8 cellular contexts compared by ENCODE assay signal in genomic region chr14:37594238-37594915, GRCh38. TPM values are rescaled to one million over a fixed set of nuclear protein-coding genes. Genes with fewer than 3 reads are reported as not detected.
DNase-seq lines count a peak whose midpoint lies in the region; ATAC-seq and TF ChIP-seq lines count a peak whose summit lies in the region.

No MANE protein-coding gene starts in this region.

- peak overlapping the region; percentile 52 for H3K4me2 ChIP-seq in SK-N-SH

- peak overlapping the region; percentile 26 to 57; a peak in 2 of 4 replicates for H3K4me3 ChIP-seq in SK-N-SH (ENCODE audit: low read depth in 2 of 2, low read length in 1 of 2)
- peak overlapping the region; percentile 35 for H3K4me3 ChIP-seq in ectodermal cell (ENCODE audit: insufficient read depth, low read depth, low read length)

- no peaks in the 10 kb centered on the region for H3K9me2 ChIP-seq in SK-N-SH

- ATAC-seq in HG02884 (IDR thresholded peaks at IDR 0.05; ENCODE audit: unreplicated experiment), result no peak

- TF ChIP-seq CTCF in SK-N-SH (IDR thresholded peaks at IDR 0.05) (peak; percentile 70), type B pancreatic cell (conservative IDR thresholded peaks at IDR 0.05) (peak; percentile 95)

- no peak overlapping the region for H3K9ac ChIP-seq in SK-N-SH

- H3K36me3 ChIP-seq in SK-N-SH (replicated peaks in 1 of 2; ENCODE audit: control insufficient read depth in 1 of 2, insufficient read depth in 2 of 2, low read length in 1 of 2), result no peaks in the 10 kb centered on the region
- no peaks in the 10 kb centered on the region for H3K36me3 ChIP-seq in ectodermal cell (ENCODE audit: control insufficient read depth, insufficient read depth, low read length)

- H3K4me3 Mint-ChIP-seq in type B pancreatic cell, result peak overlapping the region; percentile 91

- no peak for TF ChIP-seq EP300 in SK-N-SH (IDR thresholded peaks at IDR 0.05; ENCODE audit: borderline replicate concordance in 1 of 2, low read depth in 1 of 2, low read length in 1 of 2)

- H3K27me3 ChIP-seq in SK-N-SH (ENCODE audit: insufficient read depth), result peaks cover 28% of the 10 kb centered on the region
- H3K27me3 ChIP-seq in ectodermal cell (ENCODE audit: control insufficient read depth, insufficient read depth, low read length, poor library complexity, severe bottlenecking), result peaks cover 100% of the 10 kb centered on the region

- POLR2A ChIA-PET in SK-N-SH (lab: Yijun Ruan, JAX), result no interaction called here

- H2AFZ ChIP-seq in SK-N-SH (ENCODE audit: low read depth), result no peak overlapping the region

- CTCF ChIA-PET in SK-N-SH (lab: Yijun Ruan, JAX), result interaction anchor here (1.1 kb wide), 1 partner anchor 11 kb away, joined by 6 read pairs; no protein-coding TSS in a partner anchor

- peaks cover 85% of the 10 kb centered on the region for H3K27me3 Mint-ChIP-seq in type B pancreatic cell

- WGBS in SK-N-SH (ENCODE audit: low lambda C conversion rate), result 0% methylated on average over 10 of the region's 54 CpGs
- WGBS in ectodermal cell, 2 experiments, result 0 to 1% methylated on average over 54 of the region's 54 CpGs

- peaks cover 13% of the 10 kb centered on the region for H3K36me3 Mint-ChIP-seq in type B pancreatic cell

- DNase-seq in A172 (ENCODE audit: low spot score) (peak; percentile 58), GM03348 (ENCODE audit: low spot score) (peak; percentile 82), NCI-H1436 treated with DMSO at 0.1 percent for 48 hours (lab: John Stamatoyannopoulos, UW) (peak; percentile 31), SK-N-SH (peak; percentile 53), midbrain (lab: John Stamatoyannopoulos, UW) (peak; percentile 30), type B pancreatic cell (ENCODE audit: extremely low spot score, unreplicated experiment) (no peak)

- H3K27ac ChIP-seq in SK-N-SH (ENCODE audit: low read depth in 2 of 2, low read length in 1 of 2) (no peak overlapping the region), ectodermal cell (ENCODE audit: insufficient read depth, low read depth, low read length, poor library complexity, severe bottlenecking) (no peak overlapping the region)

- peak overlapping the region; percentile 93 for H3K27ac Mint-ChIP-seq in type B pancreatic cell

- H3K79me2 ChIP-seq in SK-N-SH (ENCODE audit: insufficient read depth), result no peaks in the 10 kb centered on the region

- no peaks in the 10 kb centered on the region for H3K9me3 Mint-ChIP-seq in type B pancreatic cell

- H4K20me1 ChIP-seq in SK-N-SH (ENCODE audit: insufficient read depth), result no peaks in the 10 kb centered on the region

- peaks cover 14% of the 10 kb centered on the region for H3K4me1 Mint-ChIP-seq in type B pancreatic cell (ENCODE audit: unreplicated experiment)

- peak; percentile 23; the same call in 1 of the 2 replicates for TF ChIP-seq RAD21 in SK-N-SH (IDR thresholded peaks at IDR 0.05; ENCODE audit: low read length)

- H3K9me3 ChIP-seq in SK-N-SH (no peaks in the 10 kb centered on the region), ectodermal cell (ENCODE audit: control insufficient read depth, low read length) (no peaks in the 10 kb centered on the region)

- no peaks in the 10 kb centered on the region for H3F3A ChIP-seq in SK-N-SH (replicated peaks; ENCODE audit: insufficient read depth)

- H3K4me1 ChIP-seq in SK-N-SH (ENCODE audit: control insufficient read depth in 1 of 2, insufficient read depth in 2 of 2, low read depth in 1 of 2, low read length in 1 of 2), result no peaks in the 10 kb centered on the region
- peaks cover 26% of the 10 kb centered on the region for H3K4me1 ChIP-seq in ectodermal cell (ENCODE audit: control insufficient read depth, insufficient read depth, low read length)

TF ChIP-seq in SK-N-SH, 30 proteins besides CTCF, POLR2A, EP300 and RAD21:
- TF ChIP-seq SMC3 (IDR thresholded peaks at IDR 0.05; ENCODE audit: low read depth, low read length), result 0 out of 2 replicates have a peak, but pooled peaks have one; percentile 4
- TF ChIP-seq, protein P1, sequence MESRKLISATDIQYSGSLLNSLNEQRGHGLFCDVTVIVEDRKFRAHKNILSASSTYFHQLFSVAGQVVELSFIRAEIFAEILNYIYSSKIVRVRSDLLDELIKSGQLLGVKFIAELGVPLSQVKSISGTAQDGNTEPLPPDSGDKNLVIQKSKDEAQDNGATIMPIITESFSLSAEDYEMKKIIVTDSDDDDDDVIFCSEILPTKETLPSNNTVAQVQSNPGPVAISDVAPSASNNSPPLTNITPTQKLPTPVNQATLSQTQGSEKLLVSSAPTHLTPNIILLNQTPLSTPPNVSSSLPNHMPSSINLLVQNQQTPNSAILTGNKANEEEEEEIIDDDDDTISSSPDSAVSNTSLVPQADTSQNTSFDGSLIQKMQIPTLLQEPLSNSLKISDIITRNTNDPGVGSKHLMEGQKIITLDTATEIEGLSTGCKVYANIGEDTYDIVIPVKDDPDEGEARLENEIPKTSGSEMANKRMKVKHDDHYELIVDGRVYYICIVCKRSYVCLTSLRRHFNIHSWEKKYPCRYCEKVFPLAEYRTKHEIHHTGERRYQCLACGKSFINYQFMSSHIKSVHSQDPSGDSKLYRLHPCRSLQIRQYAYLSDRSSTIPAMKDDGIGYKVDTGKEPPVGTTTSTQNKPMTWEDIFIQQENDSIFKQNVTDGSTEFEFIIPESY (IDR thresholded peaks at IDR 0.05; ENCODE audit: borderline replicate concordance, low read depth), result no peak

RNA-seq across cellular contexts. Expression of gene FOXA1, which starts 0.7 kb away (rescaled TPM):
- total RNA-seq in A172 (2014; rRNA removed; shearing (Covaris generic)), result 1.4 and 1.7 TPM in 2 replicates
- not detected in 2 replicates for polyA plus RNA-seq in SK-N-SH (2012; rRNA removed)
- polyA plus RNA-seq in SK-N-SH (2012; cell fraction: cytosol; rRNA removed), result not detected in 2 replicates
- not detected in 2 replicates for polyA plus RNA-seq in SK-N-SH (2012; cell fraction: nucleus; rRNA removed)
- 0.76 TPM for polyA plus RNA-seq in ectodermal cell (2013, experiment 1 of 4)
- 1.1 TPM for polyA plus RNA-seq in ectodermal cell (2013, experiment 2 of 4)
- polyA plus RNA-seq in ectodermal cell (2013, experiment 3 of 4), result 1.2 TPM
- 1.4 TPM for polyA plus RNA-seq in ectodermal cell (2013, experiment 4 of 4)
- 51.0 and 58.9 TPM in 2 replicates for total RNA-seq in type B pancreatic cell (ENCODE audit: low replicate concordance)

RNA-seq across cellular contexts. Expression of gene TTC6, which starts 1.1 kb away (rescaled TPM):
- total RNA-seq in A172 (2014; rRNA removed; shearing (Covaris generic)), result 0.14 and 1.5 TPM in 2 replicates
- polyA plus RNA-seq in SK-N-SH (2012; rRNA removed), result not detected in 2 replicates
- not detected in 2 replicates for polyA plus RNA-seq in SK-N-SH (2012; cell fraction: cytosol; rRNA removed)
- polyA plus RNA-seq in SK-N-SH (2012; cell fraction: nucleus; rRNA removed), result not detected in 2 replicates
- not detected for polyA plus RNA-seq in ectodermal cell (2013, experiment 1 of 4)
- polyA plus RNA-seq in ectodermal cell (2013, experiment 2 of 4), result 0.34 TPM
- polyA plus RNA-seq in ectodermal cell (2013, experiment 3 of 4), result 0.43 TPM
- polyA plus RNA-seq in ectodermal cell (2013, experiment 4 of 4), result 0.08 TPM
- 3.0 and 4.6 TPM in 2 replicates for total RNA-seq in type B pancreatic cell (ENCODE audit: low replicate concordance)

Comparison
In these comparisons a context has a peak if more than half of its experiments do, and no peak if none do; other contexts are left out.
1. RNA of gene FOXA1, which starts 0.7 kb away (total RNA-seq): 51.0 to 58.9 TPM in type B pancreatic cell; 1.4 to 1.7 TPM in A172; every median in the first group is over 10 times any median in the second.